In the genomic region with DNA sequence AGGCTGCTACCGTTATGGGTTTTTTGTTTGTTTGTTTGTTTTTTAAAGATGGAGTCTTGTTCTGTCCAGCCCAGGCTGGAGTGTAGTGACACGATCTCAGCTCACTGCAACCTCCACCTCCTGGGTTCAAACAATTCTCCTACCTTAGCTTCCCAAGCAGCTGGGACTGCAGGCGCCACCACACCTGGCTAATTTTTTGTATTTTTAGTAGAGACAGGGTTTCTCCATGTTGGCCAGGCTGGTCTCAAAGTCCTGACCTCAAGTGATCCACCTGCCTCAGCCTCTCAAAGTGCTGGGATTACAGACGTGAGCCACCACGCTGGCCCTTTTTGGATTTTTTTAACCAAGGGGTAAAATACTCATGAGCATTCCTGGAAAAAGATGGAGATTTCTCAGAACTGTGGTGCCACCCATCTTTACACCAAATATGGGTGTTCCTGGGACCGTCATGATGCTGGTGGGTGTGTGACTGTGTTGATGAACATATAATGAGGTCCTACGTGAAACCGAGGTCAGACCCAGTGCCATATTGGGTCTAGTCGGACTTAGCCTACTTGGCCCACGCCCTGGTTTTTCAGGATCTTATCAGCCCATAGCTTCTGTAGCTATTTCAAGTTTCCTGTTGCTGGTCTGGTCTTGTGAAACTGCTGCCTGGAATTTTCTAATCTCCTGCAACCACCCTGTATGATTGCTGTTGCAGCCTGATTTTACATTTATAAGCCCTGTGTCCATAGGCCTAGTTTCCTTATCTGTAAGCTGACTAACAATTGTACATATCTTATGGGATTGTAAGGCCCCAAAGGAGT, we compare ENCODE assay signal across 1 cellular context.
TF ChIP-seq lines count a peak whose summit lies in the region.

No MANE protein-coding gene starts in this region.

TF ChIP-seq in K562, 482 proteins besides CTCF, POLR2A, EP300 and RAD21 (continued from another document and continues in another):
- TF ChIP-seq, protein P1, sequence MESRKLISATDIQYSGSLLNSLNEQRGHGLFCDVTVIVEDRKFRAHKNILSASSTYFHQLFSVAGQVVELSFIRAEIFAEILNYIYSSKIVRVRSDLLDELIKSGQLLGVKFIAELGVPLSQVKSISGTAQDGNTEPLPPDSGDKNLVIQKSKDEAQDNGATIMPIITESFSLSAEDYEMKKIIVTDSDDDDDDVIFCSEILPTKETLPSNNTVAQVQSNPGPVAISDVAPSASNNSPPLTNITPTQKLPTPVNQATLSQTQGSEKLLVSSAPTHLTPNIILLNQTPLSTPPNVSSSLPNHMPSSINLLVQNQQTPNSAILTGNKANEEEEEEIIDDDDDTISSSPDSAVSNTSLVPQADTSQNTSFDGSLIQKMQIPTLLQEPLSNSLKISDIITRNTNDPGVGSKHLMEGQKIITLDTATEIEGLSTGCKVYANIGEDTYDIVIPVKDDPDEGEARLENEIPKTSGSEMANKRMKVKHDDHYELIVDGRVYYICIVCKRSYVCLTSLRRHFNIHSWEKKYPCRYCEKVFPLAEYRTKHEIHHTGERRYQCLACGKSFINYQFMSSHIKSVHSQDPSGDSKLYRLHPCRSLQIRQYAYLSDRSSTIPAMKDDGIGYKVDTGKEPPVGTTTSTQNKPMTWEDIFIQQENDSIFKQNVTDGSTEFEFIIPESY (CRISPR knock-in tag; IDR thresholded peaks at IDR 0.05), result peak; percentile 67; the same call in 1 of the 2 replicates
- TF ChIP-seq, protein P2, sequence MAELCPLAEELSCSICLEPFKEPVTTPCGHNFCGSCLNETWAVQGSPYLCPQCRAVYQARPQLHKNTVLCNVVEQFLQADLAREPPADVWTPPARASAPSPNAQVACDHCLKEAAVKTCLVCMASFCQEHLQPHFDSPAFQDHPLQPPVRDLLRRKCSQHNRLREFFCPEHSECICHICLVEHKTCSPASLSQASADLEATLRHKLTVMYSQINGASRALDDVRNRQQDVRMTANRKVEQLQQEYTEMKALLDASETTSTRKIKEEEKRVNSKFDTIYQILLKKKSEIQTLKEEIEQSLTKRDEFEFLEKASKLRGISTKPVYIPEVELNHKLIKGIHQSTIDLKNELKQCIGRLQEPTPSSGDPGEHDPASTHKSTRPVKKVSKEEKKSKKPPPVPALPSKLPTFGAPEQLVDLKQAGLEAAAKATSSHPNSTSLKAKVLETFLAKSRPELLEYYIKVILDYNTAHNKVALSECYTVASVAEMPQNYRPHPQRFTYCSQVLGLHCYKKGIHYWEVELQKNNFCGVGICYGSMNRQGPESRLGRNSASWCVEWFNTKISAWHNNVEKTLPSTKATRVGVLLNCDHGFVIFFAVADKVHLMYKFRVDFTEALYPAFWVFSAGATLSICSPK (IDR thresholded peaks at IDR 0.05; ENCODE audit: borderline replicate concordance), result no peak
- TF ChIP-seq HDAC2 (IDR thresholded peaks at IDR 0.05) (peak; percentile 99), NONO (IDR thresholded peaks at IDR 0.05; ENCODE audit: low read depth in 2 of 2, low read length in 1 of 2) (peak in 1 of 2 experiments; percentile 84; a peak in 1 of 4 replicates), VEZF1 (CRISPR knock-in tag; IDR thresholded peaks at IDR 0.05) (peak; percentile 72), NCOR1 (IDR thresholded peaks at IDR 0.05) (peak; percentile 99), POLR2H (tag; IDR thresholded peaks at IDR 0.05; ENCODE audit: low read depth) (peak; percentile 93), SOX6 (IDR thresholded peaks at IDR 0.05) (peak; percentile 100), TEAD2 (tag; IDR thresholded peaks at IDR 0.05) (peak; percentile 97), FOXK2 (conservative IDR thresholded peaks at IDR 0.05 in 1 of 2, IDR thresholded peaks at IDR 0.05 in 1 of 2; ENCODE audit: low read depth in 2 of 2) (peak; percentile 92 to 94; a peak in 3 of 4 replicates), RBFOX2 (IDR thresholded peaks at IDR 0.05; ENCODE audit: low read depth, low read length) (peak; percentile 39), TCF3 (CRISPR knock-in tag; IDR thresholded peaks at IDR 0.05) (peak; percentile 100), ZC3H11A (IDR thresholded peaks at IDR 0.05; ENCODE audit: low read depth, low read length) (0 out of 2 replicates have a peak, but pooled peaks have one; percentile 71), CBX2 (IDR thresholded peaks at IDR 0.05; ENCODE audit: insufficient read depth, low read length, poor library complexity, severe bottlenecking) (no peak), PYGO2 (tag; IDR thresholded peaks at IDR 0.05) (peak; percentile 72; the same call in 1 of the 2 replicates), ZNF551 (CRISPR knock-in tag; IDR thresholded peaks at IDR 0.05) (no peak), ZNF311 (CRISPR knock-in tag; IDR thresholded peaks at IDR 0.05) (peak; percentile 71), GTF2A2 (tag; IDR thresholded peaks at IDR 0.05) (no peak), ZNF445 (CRISPR knock-in tag; IDR thresholded peaks at IDR 0.05; ENCODE audit: low read depth) (no peak), ZNF77 (CRISPR knock-in tag; IDR thresholded peaks at IDR 0.05) (no peak), ILF3 (IDR thresholded peaks at IDR 0.05; ENCODE audit: borderline replicate concordance) (peak; percentile 91), ZBTB11 (CRISPR knock-in tag; IDR thresholded peaks at IDR 0.05) (peak in 1 of 3 experiments; percentile 84; a peak in 2 of 6 replicates), STAT5A (IDR thresholded peaks at IDR 0.05; ENCODE audit: borderline replicate concordance, low read length) (peak; percentile 98), BRCA1 (IDR thresholded peaks at IDR 0.05) (no peak), BRCA1 (CRISPR knock-in tag; IDR thresholded peaks at IDR 0.05) (no peak), RBM25 (IDR thresholded peaks at IDR 0.05; ENCODE audit: low read depth, low read length, severe bottlenecking) (peak; percentile 12), ETV1 (tag; conservative IDR thresholded peaks at IDR 0.05; ENCODE audit: low read depth) (peak; percentile 98), ZNF644 (tag; IDR thresholded peaks at IDR 0.05; ENCODE audit: low read depth) (peak; percentile 87), SMARCA5 (IDR thresholded peaks at IDR 0.05) (peak; percentile 13; the same call in 1 of the 2 replicates), FOXJ2 (tag; IDR thresholded peaks at IDR 0.05) (peak; percentile 92), L3MBTL2 (IDR thresholded peaks at IDR 0.05) (peak; percentile 93), AFF1 (IDR thresholded peaks at IDR 0.05; ENCODE audit: low read depth in 1 of 2, partially characterized antibody in 2 of 2) (peak; percentile 23 to 95), ESRRA (IDR thresholded peaks at IDR 0.05; ENCODE audit: borderline replicate concordance, low read depth) (peak; percentile 73; the same call in 1 of the 2 replicates)
- TF ChIP-seq, protein P3, sequence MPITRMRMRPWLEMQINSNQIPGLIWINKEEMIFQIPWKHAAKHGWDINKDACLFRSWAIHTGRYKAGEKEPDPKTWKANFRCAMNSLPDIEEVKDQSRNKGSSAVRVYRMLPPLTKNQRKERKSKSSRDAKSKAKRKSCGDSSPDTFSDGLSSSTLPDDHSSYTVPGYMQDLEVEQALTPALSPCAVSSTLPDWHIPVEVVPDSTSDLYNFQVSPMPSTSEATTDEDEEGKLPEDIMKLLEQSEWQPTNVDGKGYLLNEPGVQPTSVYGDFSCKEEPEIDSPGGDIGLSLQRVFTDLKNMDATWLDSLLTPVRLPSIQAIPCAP (CRISPR knock-in tag; IDR thresholded peaks at IDR 0.05; ENCODE audit: borderline replicate concordance), result no peak
- TF ChIP-seq, protein P4, sequence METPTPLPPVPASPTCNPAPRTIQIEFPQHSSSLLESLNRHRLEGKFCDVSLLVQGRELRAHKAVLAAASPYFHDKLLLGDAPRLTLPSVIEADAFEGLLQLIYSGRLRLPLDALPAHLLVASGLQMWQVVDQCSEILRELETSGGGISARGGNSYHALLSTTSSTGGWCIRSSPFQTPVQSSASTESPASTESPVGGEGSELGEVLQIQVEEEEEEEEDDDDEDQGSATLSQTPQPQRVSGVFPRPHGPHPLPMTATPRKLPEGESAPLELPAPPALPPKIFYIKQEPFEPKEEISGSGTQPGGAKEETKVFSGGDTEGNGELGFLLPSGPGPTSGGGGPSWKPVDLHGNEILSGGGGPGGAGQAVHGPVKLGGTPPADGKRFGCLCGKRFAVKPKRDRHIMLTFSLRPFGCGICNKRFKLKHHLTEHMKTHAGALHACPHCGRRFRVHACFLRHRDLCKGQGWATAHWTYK (CRISPR knock-in tag; IDR thresholded peaks at IDR 0.05), result peak; percentile 34; the same call in 1 of the 2 replicates
- TF ChIP-seq, protein P5, sequence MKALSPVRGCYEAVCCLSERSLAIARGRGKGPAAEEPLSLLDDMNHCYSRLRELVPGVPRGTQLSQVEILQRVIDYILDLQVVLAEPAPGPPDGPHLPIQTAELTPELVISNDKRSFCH (CRISPR knock-in tag; IDR thresholded peaks at IDR 0.05), result no peak
- TF ChIP-seq, protein P5 (tag; IDR thresholded peaks at IDR 0.05), result peak; percentile 77
